ENCODE assay signal across 1 cellular context in the genomic region with DNA sequence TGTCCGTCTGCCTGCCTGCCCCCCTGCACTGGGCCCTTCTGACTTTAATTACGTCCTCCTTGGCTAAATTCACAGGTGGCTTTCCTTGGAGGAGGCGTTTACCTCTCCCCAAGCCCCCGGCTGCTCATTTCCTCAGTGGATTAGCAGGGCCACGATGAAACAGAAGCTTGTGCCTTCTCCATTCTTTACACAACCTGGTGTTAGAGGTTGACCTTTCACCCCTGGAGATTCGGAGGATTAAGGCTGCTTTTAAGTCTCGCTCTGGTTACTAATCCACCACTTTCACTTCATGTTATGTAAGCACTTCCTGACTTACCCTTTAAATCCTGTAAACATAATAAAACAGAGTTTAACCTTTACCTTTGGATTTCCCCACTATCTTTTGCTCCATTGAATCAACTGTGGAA.
TF ChIP-seq lines count a peak whose summit lies in the region.

No MANE protein-coding gene starts in this region.

TF ChIP-seq in HepG2, 621 proteins besides CTCF, POLR2A, EP300 and RAD21 (continued from another document and continues in another):
- TF ChIP-seq, protein P1, sequence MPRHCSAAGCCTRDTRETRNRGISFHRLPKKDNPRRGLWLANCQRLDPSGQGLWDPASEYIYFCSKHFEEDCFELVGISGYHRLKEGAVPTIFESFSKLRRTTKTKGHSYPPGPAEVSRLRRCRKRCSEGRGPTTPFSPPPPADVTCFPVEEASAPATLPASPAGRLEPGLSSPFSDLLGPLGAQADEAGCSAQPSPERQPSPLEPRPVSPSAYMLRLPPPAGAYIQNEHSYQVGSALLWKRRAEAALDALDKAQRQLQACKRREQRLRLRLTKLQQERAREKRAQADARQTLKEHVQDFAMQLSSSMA (CRISPR knock-in tag; IDR thresholded peaks at IDR 0.05) = no peak
- TF ChIP-seq ZNF264 (CRISPR knock-in tag; IDR thresholded peaks at IDR 0.05) (peak; percentile 87; the same call in 1 of the 2 replicates), PRDM15 (CRISPR knock-in tag; IDR thresholded peaks at IDR 0.05) (peak; percentile 53; the same call in 1 of the 2 replicates), ZNF460 (CRISPR knock-in tag; IDR thresholded peaks at IDR 0.05; ENCODE audit: borderline replicate concordance) (peak; percentile 8; the same call in 1 of the 2 replicates), MIXL1 (CRISPR knock-in tag; IDR thresholded peaks at IDR 0.05) (peak; percentile 53; the same call in 1 of the 2 replicates), NR2C2 (CRISPR knock-in tag; IDR thresholded peaks at IDR 0.05; ENCODE audit: borderline replicate concordance) (peak; percentile 94), ZNF430 (CRISPR knock-in tag; IDR thresholded peaks at IDR 0.05) (peak; percentile 76), ZNF605 (CRISPR knock-in tag; IDR thresholded peaks at IDR 0.05) (peak; percentile 63; the same call in 1 of the 2 replicates), ZNF784 (CRISPR knock-in tag; IDR thresholded peaks at IDR 0.05; ENCODE audit: borderline replicate concordance) (no peak), MAX (IDR thresholded peaks at IDR 0.05) (0 out of 2 replicates have a peak, but pooled peaks have one; percentile 37), RXRB (CRISPR knock-in tag; IDR thresholded peaks at IDR 0.05; ENCODE audit: borderline replicate concordance) (peak; percentile 90), MEF2D (CRISPR knock-in tag; IDR thresholded peaks at IDR 0.05) (peak; percentile 56; the same call in 1 of the 2 replicates), ARID5B (CRISPR knock-in tag; IDR thresholded peaks at IDR 0.05) (peak; percentile 89), TP53 (CRISPR knock-in tag; conservative IDR thresholded peaks at IDR 0.05) (no peak), MYNN (CRISPR knock-in tag; IDR thresholded peaks at IDR 0.05; ENCODE audit: low read depth) (no peak), ZNF816 (CRISPR knock-in tag; IDR thresholded peaks at IDR 0.05; ENCODE audit: borderline replicate concordance) (peak; percentile 41; the same call in 1 of the 2 replicates), GATA4 (IDR thresholded peaks at IDR 0.05; ENCODE audit: borderline replicate concordance, low read depth) (peak; percentile 70; the same call in 1 of the 2 replicates), RERE (CRISPR knock-in tag; IDR thresholded peaks at IDR 0.05; ENCODE audit: low read depth) (peak; percentile 90), ZNF788 (CRISPR knock-in tag; IDR thresholded peaks at IDR 0.05; ENCODE audit: borderline replicate concordance) (peak; percentile 40; the same call in 1 of the 2 replicates), SIX1 (CRISPR knock-in tag; IDR thresholded peaks at IDR 0.05; ENCODE audit: borderline replicate concordance) (peak; percentile 61; the same call in 1 of the 2 replicates), TFAP4 (IDR thresholded peaks at IDR 0.05; ENCODE audit: borderline replicate concordance, low read depth) (peak; percentile 14; the same call in 1 of the 2 replicates), FOXA1 (IDR thresholded peaks at IDR 0.05) (no peak), FOXA1 (CRISPR knock-in tag; IDR thresholded peaks at IDR 0.05) (peak; percentile 85), DPF2 (CRISPR knock-in tag; IDR thresholded peaks at IDR 0.05; ENCODE audit: borderline replicate concordance, low read depth) (peak; percentile 84), ZFP1 (CRISPR knock-in tag; IDR thresholded peaks at IDR 0.05) (0 out of 2 replicates have a peak, but pooled peaks have one; percentile 23), ZNF354B (CRISPR knock-in tag; IDR thresholded peaks at IDR 0.05) (no peak), NRL (CRISPR knock-in tag; IDR thresholded peaks at IDR 0.05; ENCODE audit: borderline replicate concordance) (no peak), ZNF205 (CRISPR knock-in tag; IDR thresholded peaks at IDR 0.05) (peak; percentile 61; the same call in 1 of the 2 replicates)
- TF ChIP-seq, protein P2, sequence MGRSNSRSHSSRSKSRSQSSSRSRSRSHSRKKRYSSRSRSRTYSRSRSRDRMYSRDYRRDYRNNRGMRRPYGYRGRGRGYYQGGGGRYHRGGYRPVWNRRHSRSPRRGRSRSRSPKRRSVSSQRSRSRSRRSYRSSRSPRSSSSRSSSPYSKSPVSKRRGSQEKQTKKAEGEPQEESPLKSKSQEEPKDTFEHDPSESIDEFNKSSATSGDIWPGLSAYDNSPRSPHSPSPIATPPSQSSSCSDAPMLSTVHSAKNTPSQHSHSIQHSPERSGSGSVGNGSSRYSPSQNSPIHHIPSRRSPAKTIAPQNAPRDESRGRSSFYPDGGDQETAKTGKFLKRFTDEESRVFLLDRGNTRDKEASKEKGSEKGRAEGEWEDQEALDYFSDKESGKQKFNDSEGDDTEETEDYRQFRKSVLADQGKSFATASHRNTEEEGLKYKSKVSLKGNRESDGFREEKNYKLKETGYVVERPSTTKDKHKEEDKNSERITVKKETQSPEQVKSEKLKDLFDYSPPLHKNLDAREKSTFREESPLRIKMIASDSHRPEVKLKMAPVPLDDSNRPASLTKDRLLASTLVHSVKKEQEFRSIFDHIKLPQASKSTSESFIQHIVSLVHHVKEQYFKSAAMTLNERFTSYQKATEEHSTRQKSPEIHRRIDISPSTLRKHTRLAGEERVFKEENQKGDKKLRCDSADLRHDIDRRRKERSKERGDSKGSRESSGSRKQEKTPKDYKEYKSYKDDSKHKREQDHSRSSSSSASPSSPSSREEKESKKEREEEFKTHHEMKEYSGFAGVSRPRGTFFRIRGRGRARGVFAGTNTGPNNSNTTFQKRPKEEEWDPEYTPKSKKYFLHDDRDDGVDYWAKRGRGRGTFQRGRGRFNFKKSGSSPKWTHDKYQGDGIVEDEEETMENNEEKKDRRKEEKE (IDR thresholded peaks at IDR 0.05) = no peak
